ENCODE assay signal across 9 cellular contexts in the genomic region with DNA sequence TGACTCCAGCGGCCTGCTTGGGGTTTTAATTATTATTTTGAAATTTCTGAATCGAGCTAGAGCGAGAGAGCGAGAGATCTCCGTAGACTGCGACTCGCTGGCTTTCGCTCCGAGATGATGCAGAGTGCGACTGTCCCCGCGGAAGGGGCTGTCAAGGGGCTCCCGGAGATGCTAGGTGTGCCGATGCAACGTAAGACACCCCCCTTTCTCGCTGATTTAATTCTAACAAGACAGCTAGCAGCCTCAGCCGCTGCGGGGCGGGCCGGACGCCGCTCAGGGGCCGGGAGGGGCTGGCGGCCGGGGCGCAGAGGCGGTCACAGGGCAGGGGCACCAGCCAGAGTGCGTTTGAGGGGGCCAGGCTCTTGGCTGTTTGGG. TPM values are rescaled to one million over a fixed set of nuclear protein-coding genes. Genes with fewer than 3 reads are reported as not detected.
A peak's percentile ranks its signal among the peaks of the same experiment; 100 is the strongest.
DNase-seq lines count a peak whose midpoint lies in the region; ATAC-seq, FAIRE-seq and TF ChIP-seq lines count a peak whose summit lies in the region.
"Had no signal": no experiment of that assay in that cellular context is flagged by ENCODE, and none has a peak within 500 bp of the region (broad histone marks: within the 10 kb centered on the region; RNA-seq: fewer than 3 reads in every experiment).

No MANE protein-coding gene starts in this region.

- no peaks in the 10 kb centered on the region for H3K79me2 ChIP-seq in OCI-LY1 (ENCODE audit: insufficient read depth, low read length)
- H3K79me2 ChIP-seq in endothelial cell of umbilical vein (ENCODE audit: control insufficient read depth, insufficient read depth, low read length) = no peaks in the 10 kb centered on the region

- H3K4me3 ChIP-seq in OCI-LY1 (ENCODE audit: low read depth, low read length, poor library complexity, severe bottlenecking) (peak overlapping the region; percentile 73), endothelial cell of umbilical vein (replicated peaks in 1 of 3; ENCODE audit: insufficient read depth in 1 of 3, low read depth in 1 of 3, low read length in 3 of 3) (peak overlapping the region; percentile 43 to 67 (median 47)), rectal smooth muscle tissue (ENCODE audit: low read length) (peak overlapping the region; percentile 52)

- no peak for FAIRE-seq in endothelial cell of umbilical vein (lab: Jason Lieb, UNC)
- FAIRE-seq: TTC549 had no signal

- CTCF ChIA-PET in endothelial cell of umbilical vein (lab: Charles Lee) (interaction anchor here (0.8 kb wide), 1 partner anchor 8 kb away, joined by 3 read pairs; no protein-coding TSS in a partner anchor), HEK293T (lab: Yijun Ruan, JAX) (interaction anchor here (0.6 to 1.0 kb wide), 2 partner anchors 42 to 51 kb away, joined by 3 read pairs; no protein-coding TSS in a partner anchor)

- no peak overlapping the region; the same call in 1 of the 2 replicates for H3K9ac ChIP-seq in OCI-LY1 (ENCODE audit: low read length)
- H3K9ac ChIP-seq in endothelial cell of umbilical vein (replicated peaks; ENCODE audit: extremely low read depth, insufficient read depth, low read length) = no peak overlapping the region
- H3K9ac ChIP-seq in rectal smooth muscle tissue (ENCODE audit: low read length) = no peak overlapping the region

- H3K27me3 ChIP-seq in OCI-LY1 (ENCODE audit: insufficient read depth, low read length) = peaks cover 9% of the 10 kb centered on the region
- peaks cover 66 to 92% of the 10 kb centered on the region in 2 experiments for H3K27me3 ChIP-seq in endothelial cell of umbilical vein (ENCODE audit: control insufficient read depth in 2 of 2, insufficient read depth in 2 of 2, low read length in 2 of 2)
- H3K27me3 ChIP-seq in rectal smooth muscle tissue (ENCODE audit: control insufficient read depth, insufficient read depth, low read length) = peaks cover 70% of the 10 kb centered on the region

- no peak for ATAC-seq in HG03139 (IDR thresholded peaks at IDR 0.05; ENCODE audit: unreplicated experiment)

- H3K36me3 ChIP-seq in OCI-LY1 (ENCODE audit: insufficient read depth, low read length) (no peaks in the 10 kb centered on the region; the same call in 1 of the 2 replicates), endothelial cell of umbilical vein (ENCODE audit: control insufficient read depth in 2 of 2, extremely low read depth in 1 of 2, insufficient read depth in 2 of 2, low read length in 2 of 2) (no peaks in the 10 kb centered on the region), rectal smooth muscle tissue (ENCODE audit: control insufficient read depth, insufficient read depth, low read length) (no peaks in the 10 kb centered on the region)

- H3F3A ChIP-seq in OCI-LY1 (ENCODE audit: insufficient read depth, low read length) = no peaks in the 10 kb centered on the region

- TF ChIP-seq CTCF in GM13977 (IDR thresholded peaks at IDR 0.05; ENCODE audit: extremely low read depth, insufficient read depth, missing control alignments) (no peak), OCI-LY1 (IDR thresholded peaks at IDR 0.05; ENCODE audit: low read length) (no peak), endothelial cell of umbilical vein (IDR thresholded peaks at IDR 0.05; ENCODE audit: extremely low read depth in 1 of 2, insufficient read depth in 1 of 2, low read depth in 1 of 2, low read length in 2 of 2) (no peak)

- peak overlapping the region; percentile 94 for H3K4me2 ChIP-seq in OCI-LY1 (ENCODE audit: low read length)
- H3K4me2 ChIP-seq in endothelial cell of umbilical vein (ENCODE audit: insufficient read depth, low read length) = peak overlapping the region; percentile 82

- no peaks in the 10 kb centered on the region for H3K9me1 ChIP-seq in endothelial cell of umbilical vein (replicated peaks; ENCODE audit: control insufficient read depth, extremely low read depth, insufficient read depth, low read length)

- H3K4me1 ChIP-seq in OCI-LY1 (ENCODE audit: insufficient read depth, low read length, severe bottlenecking) (peaks cover 23% of the 10 kb centered on the region), endothelial cell of umbilical vein (ENCODE audit: control insufficient read depth, extremely low read depth, insufficient read depth, low read length) (peaks cover 25% of the 10 kb centered on the region), rectal smooth muscle tissue (ENCODE audit: control insufficient read depth, insufficient read depth, low read length) (peaks cover 4% of the 10 kb centered on the region)

- intact Hi-C loops in endothelial cell of umbilical vein (cut with micrococcal nuclease) = no loop called here

- dilution Hi-C loops in endothelial cell of umbilical vein (cut with MboI; ENCODE audit: extremely low pct_ligation_motif_present, low sequenced_read_pairs) = no loop called here

- H3K9me3 ChIP-seq in OCI-LY1 (ENCODE audit: low read length) = no peaks in the 10 kb centered on the region
- H3K9me3 ChIP-seq in endothelial cell of umbilical vein (replicated peaks; ENCODE audit: control insufficient read depth, insufficient read depth, low read length) = no peaks in the 10 kb centered on the region

- no peak overlapping the region for H3K27ac ChIP-seq in OCI-LY1 (ENCODE audit: low read depth, low read length, poor library complexity, severe bottlenecking)
- no peak overlapping the region for H3K27ac ChIP-seq in endothelial cell of umbilical vein (ENCODE audit: insufficient read depth, low read depth, low read length)
- H3K27ac ChIP-seq in rectal smooth muscle tissue (ENCODE audit: low read depth, low read length) = no peak overlapping the region

- TF ChIP-seq POLR2A in endothelial cell of umbilical vein (IDR thresholded peaks at IDR 0.05; ENCODE audit: low read depth, low read length) = no peak

- no peaks in the 10 kb centered on the region for H4K20me1 ChIP-seq in OCI-LY1 (ENCODE audit: insufficient read depth, low read length)
- H4K20me1 ChIP-seq in endothelial cell of umbilical vein (replicated peaks; ENCODE audit: control insufficient read depth, extremely low read depth, insufficient read depth, low read length) = no peaks in the 10 kb centered on the region

- POLR2A ChIA-PET in endothelial cell of umbilical vein (lab: Charles Lee) (no interaction called here), HEK293T (lab: Yijun Ruan, JAX) (interaction anchor here (1.5 to 1.8 kb wide), 2 partner anchors 12 to 21 kb away, joined by 3 to 4 read pairs; no protein-coding TSS in a partner anchor)

- H2AFZ ChIP-seq in OCI-LY1 (ENCODE audit: low read length) (no peak overlapping the region), endothelial cell of umbilical vein (ENCODE audit: low read depth, low read length) (peak overlapping the region; percentile 34)

- no peaks in the 10 kb centered on the region for H3K9me2 ChIP-seq in OCI-LY1 (ENCODE audit: low read depth, low read length)

- in situ Hi-C loops in GM13977 (cut with MboI; ENCODE audit: low pct_unique_long_range_greater_than_20kb, low sequenced_read_pairs, unreplicated experiment) = no loop called here

- DNase-seq in GM13977 (ENCODE audit: low spot score) = peak; percentile 70
- DNase-seq in endothelial cell of umbilical vein (ENCODE audit: low read depth, low spot score) = no peak
- no peak for DNase-seq in HEK293T (ENCODE audit: extremely low spot score)
- no peak for DNase-seq in activated gamma-delta T cell (lab: John Stamatoyannopoulos, UW)
- DNase-seq in NCI-H128 (lab: John Stamatoyannopoulos, UW; ENCODE audit: unreplicated experiment) = no peak

- no TSS peak for BruUV-seq in endothelial cell of umbilical vein (replicated peaks; lab: Mats Ljungman, UMichigan)

TF ChIP-seq in endothelial cell of umbilical vein, 7 proteins besides CTCF, POLR2A, EP300 and RAD21:
- TF ChIP-seq POLR2AphosphoS5 (IDR thresholded peaks at IDR 0.05; ENCODE audit: insufficient read depth, low read depth, low read length) (no peak), FOS (IDR thresholded peaks at IDR 0.05; ENCODE audit: borderline replicate concordance, insufficient read depth, low read length) (no peak), MYC (IDR thresholded peaks at IDR 0.05; ENCODE audit: low read depth, low read length) (no peak), GATA2 (IDR thresholded peaks at IDR 0.05; ENCODE audit: insufficient read depth, insufficient read length, low read depth, low read length) (no peak)
- TF ChIP-seq, protein P1, sequence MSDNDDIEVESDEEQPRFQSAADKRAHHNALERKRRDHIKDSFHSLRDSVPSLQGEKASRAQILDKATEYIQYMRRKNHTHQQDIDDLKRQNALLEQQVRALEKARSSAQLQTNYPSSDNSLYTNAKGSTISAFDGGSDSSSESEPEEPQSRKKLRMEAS (IDR thresholded peaks at IDR 0.05; ENCODE audit: insufficient read depth, insufficient read length) = no peak

TF ChIP-seq in HEK293T, 16 proteins besides CTCF, POLR2A, EP300 and RAD21 (continues in another document):
- TF ChIP-seq LEF1 (IDR thresholded peaks at IDR 0.05; ENCODE audit: borderline replicate concordance) (no peak), NFRKB (IDR thresholded peaks at IDR 0.05) (no peak), ELF4 (IDR thresholded peaks at IDR 0.05) (no peak), FOXK2 (IDR thresholded peaks at IDR 0.05) (no peak), HDGF (IDR thresholded peaks at IDR 0.05; ENCODE audit: borderline replicate concordance) (no peak), SUZ12 (IDR thresholded peaks at IDR 0.05) (no peak), ZNF384 (IDR thresholded peaks at IDR 0.05) (no peak), FOXA1 (IDR thresholded peaks at IDR 0.05) (no peak), L3MBTL2 (conservative IDR thresholded peaks at IDR 0.05) (no peak), ARNT (IDR thresholded peaks at IDR 0.05) (no peak), FOXM1 (IDR thresholded peaks at IDR 0.05; ENCODE audit: borderline replicate concordance) (no peak)
- TF ChIP-seq, protein P2, sequence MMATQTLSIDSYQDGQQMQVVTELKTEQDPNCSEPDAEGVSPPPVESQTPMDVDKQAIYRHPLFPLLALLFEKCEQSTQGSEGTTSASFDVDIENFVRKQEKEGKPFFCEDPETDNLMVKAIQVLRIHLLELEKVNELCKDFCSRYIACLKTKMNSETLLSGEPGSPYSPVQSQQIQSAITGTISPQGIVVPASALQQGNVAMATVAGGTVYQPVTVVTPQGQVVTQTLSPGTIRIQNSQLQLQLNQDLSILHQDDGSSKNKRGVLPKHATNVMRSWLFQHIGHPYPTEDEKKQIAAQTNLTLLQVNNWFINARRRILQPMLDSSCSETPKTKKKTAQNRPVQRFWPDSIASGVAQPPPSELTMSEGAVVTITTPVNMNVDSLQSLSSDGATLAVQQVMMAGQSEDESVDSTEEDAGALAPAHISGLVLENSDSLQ (IDR thresholded peaks at IDR 0.05) = no peak

RNA-seq across cellular contexts. Expression of a gene that starts 0.3 kb away (rescaled TPM):
- not detected in 2 replicates for total RNA-seq in endothelial cell of umbilical vein
- not detected in 2 replicates for polyA plus RNA-seq in endothelial cell of umbilical vein
- polyA plus RNA-seq in endothelial cell of umbilical vein (2011; cell fraction: cytosol; rRNA removed) = 0.01 TPM in 1 of 2 replicates, not detected in the other
- 0.03 and 0.10 TPM in 2 replicates for polyA plus RNA-seq in endothelial cell of umbilical vein (2011; cell fraction: nucleus; rRNA removed)
- polyA plus RNA-seq in endothelial cell of umbilical vein (2012) = 0.60 and 1.3 TPM in 2 replicates
- polyA minus RNA-seq in endothelial cell of umbilical vein = not detected in 2 replicates
- polyA minus RNA-seq in endothelial cell of umbilical vein (2011; cell fraction: cytosol; rRNA and poly(A)+ RNA removed) = 1.2 TPM
- polyA minus RNA-seq in endothelial cell of umbilical vein (2011; cell fraction: nucleus; rRNA and poly(A)+ RNA removed) = not detected in 2 replicates
